ENCODE assay signal across 22 cellular contexts in the genomic region with DNA sequence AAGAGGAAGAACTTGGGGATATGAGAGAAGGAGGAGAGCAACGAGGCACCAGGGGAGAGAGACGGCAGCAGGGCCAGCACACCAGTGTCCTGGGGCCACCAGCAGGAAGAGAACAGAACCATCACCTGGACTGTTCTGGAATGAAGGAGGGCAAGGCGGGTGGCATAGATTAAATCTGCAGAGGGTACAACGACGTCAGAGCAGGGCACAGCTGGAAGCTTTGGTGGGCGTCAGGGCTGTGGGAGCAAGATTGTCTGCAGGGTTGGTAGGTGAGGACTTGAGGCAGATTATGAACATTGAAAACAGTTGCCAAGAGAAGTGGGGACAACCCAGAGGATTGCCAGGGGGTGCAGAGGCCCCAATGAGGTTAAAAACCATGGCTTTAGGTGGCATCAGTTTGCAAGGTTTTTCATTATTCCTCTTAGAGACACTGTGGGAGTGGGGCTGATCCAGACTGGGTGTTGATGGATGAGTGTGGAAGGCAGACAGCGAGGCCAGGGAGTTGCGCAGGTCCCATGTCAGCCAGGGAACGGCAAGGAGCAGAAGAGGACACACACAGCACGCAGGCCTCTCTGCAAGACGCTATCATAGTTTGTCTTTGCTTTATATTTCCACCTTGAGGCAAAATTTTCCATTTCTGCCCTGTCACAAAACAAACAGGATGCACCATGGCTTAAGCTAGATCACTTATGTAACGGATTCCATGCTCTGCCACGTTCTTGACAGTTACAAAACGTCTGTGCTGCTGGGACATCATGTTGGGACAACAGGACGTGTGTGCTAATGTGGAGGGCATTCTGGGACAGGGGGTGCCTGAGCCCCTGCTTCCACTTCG. TPM values are rescaled to one million over a fixed set of nuclear protein-coding genes. Genes with fewer than 3 reads are reported as not detected.
"Had no signal": no experiment of that assay in that cellular context is flagged by ENCODE, and none has a peak within 500 bp of the region (broad histone marks: within the 10 kb centered on the region; RNA-seq: fewer than 3 reads in every experiment).

No MANE protein-coding gene starts in this region.

- H3K27ac ChIP-seq: ascending aorta, breast epithelium, hepatocyte, left lung, psoas muscle, thyroid gland had no signal

- DNase-seq: activated CD4-positive, alpha-beta T cell treated with anti-CD3 and anti-CD28 coated beads for 1 hour; activated CD4-positive, alpha-beta T cell treated with anti-CD3 and anti-CD28 coated beads, Interleukin-2, amount 50 U/mL, for 4 hours; activated naive CD8-positive, alpha-beta T cell treated with anti-CD3 and anti-CD28 coated beads, Interleukin-2, amount 50 U/mL, for 24 hours; activated T-cell treated with anti-CD3 and anti-CD28 coated beads, Interleukin-2, amount 50 U/mL, for 72 hours; kidney; left lung; mammary epithelial cell; mucosa of descending colon; nucleus accumbens; psoas muscle; SK-N-SH; stimulated activated CD4-positive, alpha-beta T cell treated with anti-CD3 and anti-CD28 coated beads, Interleukin-12 subunit alpha, Interleukin-12 subunit beta, amount 100 ng/mL, for 4 hours; stimulated activated CD4-positive, alpha-beta T cell treated with anti-CD3 and anti-CD28 coated beads, Interleukin-2, amount 100 ng/mL, for 24 hours; T-helper 1 cell; T1000; thyroid gland had no signal

- H2AFZ ChIP-seq: hepatocyte had no signal

- H3K27me3 ChIP-seq: ascending aorta had no signal

- H3K36me3 ChIP-seq: ascending aorta, breast epithelium, left lung, thyroid gland had no signal

- FAIRE-seq: kidney had no signal

- H3K9me3 ChIP-seq: ascending aorta, breast epithelium, left lung, mucosa of descending colon, psoas muscle, SK-N-SH, thyroid gland had no signal

- H3K79me2 ChIP-seq: hepatocyte had no signal

- ATAC-seq: activated naive CD8-positive, alpha-beta T cell treated with anti-CD3 and anti-CD28 coated beads, Interleukin-2, amount 50 U/mL, for 24 hours; activated T-cell treated with anti-CD3 and anti-CD28 coated beads, Interleukin-2, amount 50 U/mL, for 72 hours; esophagus mucosa; left lung; mucosa of descending colon; naive thymus-derived CD4-positive, alpha-beta T cell; psoas muscle had no signal

- H3K9ac ChIP-seq: SK-N-SH had no signal

- H3K4me2 ChIP-seq: hepatocyte, SK-N-SH had no signal

- H3K4me1 ChIP-seq: ascending aorta, breast epithelium, left lung, psoas muscle, thyroid gland had no signal

- H3K4me3 ChIP-seq: ascending aorta, breast epithelium, hepatocyte, left lung, mucosa of descending colon, psoas muscle, thyroid gland had no signal

RNA-seq across cellular contexts. Expression of gene LEP, which starts 52.5 kb away (rescaled TPM):
- total RNA-seq: activated T-cell treated with anti-CD3 and anti-CD28 coated beads, Interleukin-2, amount 50 U/mL, for 72 hours; ascending aorta; hepatocyte; kidney; urinary bladder had no signal
- polyA plus RNA-seq: hepatocyte; naive thymus-derived CD4-positive, alpha-beta T cell; SK-N-SH had no signal
